In the genomic region with DNA sequence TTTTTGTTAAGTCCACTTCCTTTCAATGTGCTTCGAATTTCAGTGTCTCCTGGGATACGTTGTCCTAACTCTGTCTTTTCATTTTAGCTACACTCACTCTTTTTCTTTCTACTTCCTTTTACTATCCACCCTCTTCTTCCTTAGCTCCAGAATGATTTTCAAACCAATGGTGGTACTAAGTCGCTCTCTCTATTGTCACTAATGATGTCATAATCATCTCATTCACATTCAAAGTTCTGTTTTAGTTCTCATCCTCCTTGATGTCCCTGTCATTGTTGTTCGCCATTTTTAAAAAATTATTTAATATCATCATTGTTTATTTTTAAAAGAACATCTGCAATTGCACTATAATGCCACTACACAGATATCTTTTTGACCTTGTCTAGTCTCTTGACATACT, we compare ENCODE assay signal across 2 cellular contexts.
TF ChIP-seq lines count a peak whose summit lies in the region.

No MANE protein-coding gene starts in this region.

TF ChIP-seq in HEK293, 187 proteins besides CTCF, POLR2A, EP300 and RAD21:
- TF ChIP-seq SETDB1 (IDR thresholded peaks at IDR 0.05; ENCODE audit: insufficient read length, low read length) (no peak), GLI4 (tag by site-specific recombination; IDR thresholded peaks at IDR 0.05) (no peak), ZNF140 (tag by site-specific recombination; IDR thresholded peaks at IDR 0.05) (no peak), ZNF175 (tag by site-specific recombination; IDR thresholded peaks at IDR 0.05) (no peak), ZSCAN16 (tag by site-specific recombination; IDR thresholded peaks at IDR 0.05) (no peak), ZNF2 (tag by site-specific recombination; IDR thresholded peaks at IDR 0.05) (no peak)
- TF ChIP-seq, protein P1, sequence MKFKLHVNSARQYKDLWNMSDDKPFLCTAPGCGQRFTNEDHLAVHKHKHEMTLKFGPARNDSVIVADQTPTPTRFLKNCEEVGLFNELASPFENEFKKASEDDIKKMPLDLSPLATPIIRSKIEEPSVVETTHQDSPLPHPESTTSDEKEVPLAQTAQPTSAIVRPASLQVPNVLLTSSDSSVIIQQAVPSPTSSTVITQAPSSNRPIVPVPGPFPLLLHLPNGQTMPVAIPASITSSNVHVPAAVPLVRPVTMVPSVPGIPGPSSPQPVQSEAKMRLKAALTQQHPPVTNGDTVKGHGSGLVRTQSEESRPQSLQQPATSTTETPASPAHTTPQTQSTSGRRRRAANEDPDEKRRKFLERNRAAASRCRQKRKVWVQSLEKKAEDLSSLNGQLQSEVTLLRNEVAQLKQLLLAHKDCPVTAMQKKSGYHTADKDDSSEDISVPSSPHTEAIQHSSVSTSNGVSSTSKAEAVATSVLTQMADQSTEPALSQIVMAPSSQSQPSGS (tag by site-specific recombination; IDR thresholded peaks at IDR 0.05; ENCODE audit: low read depth): peak; percentile 60; the same call in 1 of the 2 replicates

TF ChIP-seq in K562, 482 proteins besides CTCF, POLR2A, EP300 and RAD21:
- 0 out of 2 replicates have a peak, but pooled peaks have one; percentile 5 for TF ChIP-seq SMAD4 (CRISPR knock-in tag; conservative IDR thresholded peaks at IDR 0.05)
- TF ChIP-seq SRSF3 (IDR thresholded peaks at IDR 0.05; ENCODE audit: insufficient read depth, low read length): no peak
TF ChIP-seq in K562: peak in this region for 1.
